1 cellular context compared by ENCODE assay signal in genomic region chr5:180853121-180853520, GRCh38.
TF ChIP-seq lines count a peak whose summit lies in the region.

No MANE protein-coding gene starts in this region.

TF ChIP-seq in endothelial cell of umbilical vein, 7 proteins besides CTCF, POLR2A, EP300 and RAD21:
- TF ChIP-seq GATA2 (IDR thresholded peaks at IDR 0.05; ENCODE audit: insufficient read depth, insufficient read length, low read depth, low read length), result no peak
- no peak for TF ChIP-seq EZH2 (IDR thresholded peaks at IDR 0.05; ENCODE audit: borderline replicate concordance, low read depth, low read length, severe bottlenecking)
